Comparison of ENCODE assay signal across 24 cellular contexts in genomic region chrX:555589-556220, GRCh38.
DNase-seq lines count a peak whose midpoint lies in the region; TF ChIP-seq lines count a peak whose summit lies in the region.
"Had no signal": no experiment of that assay in that cellular context is flagged by ENCODE, and none has a peak within 500 bp of the region (broad histone marks: within the 10 kb centered on the region; RNA-seq: fewer than 3 reads in every experiment).

No MANE protein-coding gene starts in this region.

- no peaks in the 10 kb centered on the region for H3F3A ChIP-seq in neural cell (ENCODE audit: insufficient read depth, low read length, poor library complexity, severe bottlenecking)

- H3K27ac Mint-ChIP-seq in brain (peak overlapping the region in 4 of 5 experiments; percentile 55 to 90 (median 76)), glutamatergic neuron (ENCODE audit: unreplicated experiment) (peak overlapping the region; percentile 19)
- H3K27ac Mint-ChIP-seq: CD4-positive, alpha-beta memory T cell; IgD-negative memory B cell had no signal

- H3K4me3 Mint-ChIP-seq in brain = peak overlapping the region in 3 of 5 experiments; percentile 56 to 67 (median 60)
- H3K4me3 Mint-ChIP-seq in glutamatergic neuron (ENCODE audit: unreplicated experiment) = no peak overlapping the region
- H3K4me3 Mint-ChIP-seq: CD4-positive, alpha-beta memory T cell; IgD-negative memory B cell had no signal

- H4K20me1 ChIP-seq in neural cell (ENCODE audit: insufficient read depth) = no peaks in the 10 kb centered on the region

- no peak overlapping the region for H3K4me2 ChIP-seq in neural cell (ENCODE audit: low read length)
- H3K4me2 ChIP-seq: KMS-11 had no signal

- H3K36me3 ChIP-seq in neural cell (ENCODE audit: insufficient read depth, low read length) = no peaks in the 10 kb centered on the region
- H3K36me3 ChIP-seq: SJSA1 had no signal

- no peak overlapping the region for H3K27ac ChIP-seq in neural cell (ENCODE audit: low read length)
- H3K27ac ChIP-seq: HL-60, KMS-11, SJSA1 had no signal

- DNase-seq in glutamatergic neuron = peak; percentile 33
- peak; percentile 8 for DNase-seq in ureter (ENCODE audit: low spot score)
- no peak for DNase-seq in activated naive CD4-positive, alpha-beta T cell treated with Interleukin-2 at 50 U/mL for 16 hours
- no peak for DNase-seq in cerebellum (ENCODE audit: low spot score)
- no peak for DNase-seq in NCI-H1048 (lab: John Stamatoyannopoulos, UW)
- DNase-seq: C1 segment of cervical spinal cord; CD4-positive, alpha-beta memory T cell; COR-L47; DMS53; MM.1S; NCI-H1092; NCI-H1436 treated with DMSO at 0.1 percent for 48 hours; NCI-H187 treated with DMSO at 0.1 percent for 48 hours; NCI-H446; NCI-H524 treated with DMSO at 0.1 percent for 48 hours; NCI-H82; Right ventricle myocardium superior; RPMI8226 had no signal

- no peak for TF ChIP-seq RAD21 in neural cell (conservative IDR thresholded peaks at IDR 0.05)

- H3K9me3 Mint-ChIP-seq in brain (peaks cover 3 to 74% (median 4%) of the 10 kb centered on the region in 5 experiments), glutamatergic neuron (ENCODE audit: unreplicated experiment) (peaks cover 4% of the 10 kb centered on the region)

- TF ChIP-seq EP300 in neural cell (conservative IDR thresholded peaks at IDR 0.05; ENCODE audit: poor library complexity, severe bottlenecking) = no peak

- no peaks in the 10 kb centered on the region for H3K27me3 ChIP-seq in neural cell (ENCODE audit: insufficient read depth, low read depth, low read length)
- H3K27me3 ChIP-seq: SJSA1 had no signal

- no peaks in the 10 kb centered on the region for H3K9me3 ChIP-seq in neural cell (ENCODE audit: low read length)

- H2AFZ ChIP-seq in neural cell (ENCODE audit: low read depth, low read length) = no peak overlapping the region

- H3K9ac ChIP-seq in neural cell (ENCODE audit: low read length) = peak overlapping the region; percentile 36
- H3K9ac ChIP-seq: KMS-11 had no signal

- no peaks in the 10 kb centered on the region for H3K9me2 ChIP-seq in neural cell (ENCODE audit: insufficient read depth, low read length)

- peak overlapping the region; percentile 28 for H3K4me3 ChIP-seq in neural cell (ENCODE audit: low read length)
- H3K4me3 ChIP-seq: SJSA1 had no signal

- TF ChIP-seq CTCF in brain (conservative IDR thresholded peaks at IDR 0.05) (no peak), glutamatergic neuron (IDR thresholded peaks at IDR 0.05; ENCODE audit: partially characterized antibody, unreplicated experiment) (no peak), neural cell (IDR thresholded peaks at IDR 0.05; ENCODE audit: poor library complexity, severe bottlenecking) (no peak)

- H3K4me1 Mint-ChIP-seq in brain (peaks cover 11% of the 10 kb centered on the region), glutamatergic neuron (ENCODE audit: low read depth, unreplicated experiment) (peaks cover 3% of the 10 kb centered on the region)
- H3K4me1 Mint-ChIP-seq: CD4-positive, alpha-beta memory T cell had no signal

- H3K36me3 Mint-ChIP-seq in brain = no peaks in the 10 kb centered on the region
- peaks cover 1% of the 10 kb centered on the region for H3K36me3 Mint-ChIP-seq in glutamatergic neuron (ENCODE audit: unreplicated experiment)
- H3K36me3 Mint-ChIP-seq: IgD-negative memory B cell had no signal

- peaks cover 15% of the 10 kb centered on the region for H3K27me3 Mint-ChIP-seq in brain
- H3K27me3 Mint-ChIP-seq in glutamatergic neuron (ENCODE audit: unreplicated experiment) = peaks cover 7% of the 10 kb centered on the region
- H3K27me3 Mint-ChIP-seq: CD4-positive, alpha-beta memory T cell; IgD-negative memory B cell had no signal

- no peaks in the 10 kb centered on the region for H3K79me2 ChIP-seq in neural cell (replicated peaks; ENCODE audit: insufficient read depth, low read length)

TF ChIP-seq in neural cell, 6 proteins besides CTCF, POLR2A, EP300 and RAD21:
- TF ChIP-seq SMC3 (conservative IDR thresholded peaks at IDR 0.05; ENCODE audit: poor library complexity) (no peak), EZH2 (IDR thresholded peaks at IDR 0.05; ENCODE audit: borderline replicate concordance, insufficient read depth, low read length, poor library complexity, severe bottlenecking) (no peak), REST (IDR thresholded peaks at IDR 0.05; ENCODE audit: borderline replicate concordance) (no peak), MXI1 (conservative IDR thresholded peaks at IDR 0.05; ENCODE audit: poor library complexity, severe bottlenecking) (no peak), POLR2AphosphoS5 (IDR thresholded peaks at IDR 0.05) (no peak), TAF1 (IDR thresholded peaks at IDR 0.05; ENCODE audit: low read depth) (no peak)

Comparison
In these comparisons a context has a peak if more than half of its experiments do, and no peak if none do; other contexts are left out.
1. DNase-seq: peak in glutamatergic neuron (single experiment) and ureter (single experiment); none in activated naive CD4-positive, alpha-beta T cell treated with Interleukin-2 at 50 U/mL for 16 hours (single experiment), cerebellum (single experiment) and NCI-H1048 (single experiment).